ENCODE assay signal across 25 cellular contexts in genomic region chr15:96606617-96607016, GRCh38.
"Had no signal": no experiment of that assay in that cellular context is flagged by ENCODE, and none has a peak within 500 bp of the region (broad histone marks: within the 10 kb centered on the region; RNA-seq: fewer than 3 reads in every experiment).

No MANE protein-coding gene starts in this region.

- H3K4me3 ChIP-seq: neural progenitor cell, ovary, psoas muscle, right lobe of liver, sigmoid colon, stomach, thoracic aorta, thyroid gland, tibial nerve, upper lobe of left lung, uterus had no signal

- FAIRE-seq: small intestine had no signal

- H3K79me2 ChIP-seq: parathyroid adenoma had no signal

- H3K27ac ChIP-seq: neural progenitor cell, ovary, parathyroid adenoma, psoas muscle, right lobe of liver, sigmoid colon, stomach, thoracic aorta, thyroid gland, tibial nerve, upper lobe of left lung, uterus had no signal

- H2AFZ ChIP-seq: neural progenitor cell, parathyroid adenoma had no signal

- H3K27me3 ChIP-seq: neural progenitor cell, ovary, right lobe of liver, sigmoid colon, stomach, thyroid gland, tibial nerve, upper lobe of left lung, uterus had no signal

- ATAC-seq: natural killer cell; psoas muscle; right cardiac atrium; right lobe of liver; stimulated activated effector memory CD8-positive, alpha-beta T cell treated with anti-CD3 and anti-CD28 coated beads, Interleukin-12 subunit alpha, Interleukin-12 subunit beta, amount 100 ng/mL, for 72 hours; stimulated activated naive B cell treated with anti-CD40 and anti-IgM and Interleukin-4, amounts not matched to agents 10 μg/mL and 1 μg/mL and 100 μg/mL, for 72 hours had no signal

- DNase-seq: natural killer cell; occipital lobe; ovary; posterior cingulate gyrus; psoas muscle; right cardiac atrium; right lobe of liver; sigmoid colon; small intestine; stimulated activated CD4-positive, alpha-beta T cell treated with anti-CD3 and anti-CD28 coated beads, Interleukin-15, amount 100 ng/mL, for 24 hours; stimulated activated CD4-positive, alpha-beta T cell treated with anti-CD3 and anti-CD28 coated beads, Interleukin-2, amount 100 ng/mL, for 24 hours; stimulated activated CD4-positive, alpha-beta T cell treated with anti-CD3 and anti-CD28 coated beads, Interleukin-2, amount 100 ng/mL, for 48 hours; stimulated activated CD4-positive, alpha-beta T cell treated with anti-CD3 and anti-CD28 coated beads, Interleukin-4, amount 100 ng/mL, for 24 hours; stimulated activated naive B cell treated with anti-CD40 and anti-IgM and Interleukin-4, amounts not matched to agents 10 μg/mL and 1 μg/mL and 100 μg/mL, for 72 hours; stimulated activated naive CD4-positive, alpha-beta T cell treated with Interleukin-2 at 50 U/mL for 16 hours; stomach; thyroid gland; trophoblast cell; upper lobe of left lung; uterus had no signal

- H3K9me3 ChIP-seq: ovary, psoas muscle, right lobe of liver, sigmoid colon, stomach, thoracic aorta, thyroid gland, tibial nerve, upper lobe of left lung, uterus had no signal

- H3K36me3 ChIP-seq: neural progenitor cell, ovary, right lobe of liver, sigmoid colon, stomach, thoracic aorta, thyroid gland, tibial nerve, upper lobe of left lung, uterus had no signal

- H3K9ac ChIP-seq: neural progenitor cell, parathyroid adenoma had no signal

- H3K4me2 ChIP-seq: neural progenitor cell had no signal

- H3K4me1 ChIP-seq: neural progenitor cell, parathyroid adenoma, psoas muscle, right lobe of liver, sigmoid colon, stomach, thyroid gland, tibial nerve, upper lobe of left lung, uterus had no signal
